In the genomic region with DNA sequence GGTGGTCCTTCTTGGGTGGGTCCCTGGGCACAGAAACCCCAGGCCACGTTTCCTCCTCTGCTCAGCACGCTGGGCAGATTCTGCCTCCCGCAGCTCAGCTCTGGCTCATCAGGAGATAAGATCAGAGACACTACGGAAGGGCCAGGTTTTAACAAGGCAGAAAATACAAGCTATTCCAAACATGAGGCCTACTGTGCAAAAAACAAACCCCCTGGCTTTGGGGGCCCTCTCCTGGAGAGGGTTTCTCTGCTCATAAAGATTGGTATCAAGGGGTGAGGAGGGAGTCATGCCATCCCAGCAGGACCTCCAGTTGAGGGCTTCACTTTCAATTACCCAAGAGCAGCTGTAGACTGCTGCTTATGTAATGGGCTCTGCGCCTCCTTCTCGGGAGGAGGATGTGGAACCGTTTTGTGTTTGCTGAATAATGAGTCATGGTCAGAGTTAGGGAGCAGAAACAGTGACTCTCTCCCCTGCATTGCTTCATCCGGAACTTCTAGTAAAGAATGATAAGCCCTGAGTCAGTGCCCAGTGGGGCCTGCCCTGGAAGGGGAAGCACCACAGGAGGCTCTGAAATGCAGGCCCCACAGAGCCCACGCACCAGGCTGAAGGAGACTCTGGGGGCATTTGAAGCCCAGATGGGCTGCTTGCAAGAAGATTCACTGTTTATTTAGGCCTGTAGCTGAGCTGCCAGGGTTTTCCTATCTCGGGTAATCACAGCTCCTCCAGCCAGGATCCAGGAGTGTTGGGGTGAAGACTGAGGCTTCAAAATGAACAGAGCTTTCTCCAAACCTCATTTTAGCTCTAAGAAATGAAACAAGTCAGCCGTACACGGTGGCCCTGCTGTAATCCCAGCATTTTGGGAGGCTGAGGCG, we compare ENCODE assay signal across 1 cellular context.
TF ChIP-seq lines count a peak whose summit lies in the region.

No MANE protein-coding gene starts in this region.

TF ChIP-seq in GM12878, 131 proteins besides CTCF, POLR2A, EP300 and RAD21 (continued from another document and continues in another):
- TF ChIP-seq RELB (IDR thresholded peaks at IDR 0.05; ENCODE audit: low read depth) (peak; percentile 86), WRNIP1 (IDR thresholded peaks at IDR 0.05; ENCODE audit: borderline replicate concordance, low read depth, low read length) (no peak), IRF5 (IDR thresholded peaks at IDR 0.05; ENCODE audit: borderline replicate concordance) (no peak), CEBPB (IDR thresholded peaks at IDR 0.05; ENCODE audit: borderline replicate concordance in 1 of 2, low read depth in 2 of 2, low read length in 2 of 2) (peak; percentile 73 to 80; a peak in 2 of 4 replicates), RCOR1 (conservative IDR thresholded peaks at IDR 0.05; ENCODE audit: low read depth, low read length) (peak; percentile 58), ESRRA (IDR thresholded peaks at IDR 0.05; ENCODE audit: low read length) (no peak), CBFB (IDR thresholded peaks at IDR 0.05; ENCODE audit: low read depth) (no peak), BRCA1 (IDR thresholded peaks at IDR 0.05; ENCODE audit: low read depth, low read length) (no peak), RFX5 (IDR thresholded peaks at IDR 0.05; ENCODE audit: low read depth, low read length) (no peak), CEBPZ (IDR thresholded peaks at IDR 0.05; ENCODE audit: low read depth, low read length) (no peak), POLR2AphosphoS5 (IDR thresholded peaks at IDR 0.05; ENCODE audit: low read length) (peak; percentile 56), MTA3 (IDR thresholded peaks at IDR 0.05; ENCODE audit: borderline replicate concordance, low read length) (0 out of 2 replicates have a peak, but pooled peaks have one; percentile 65), ZBED1 (IDR thresholded peaks at IDR 0.05; ENCODE audit: borderline replicate concordance) (peak; percentile 78; the same call in 1 of the 2 replicates), SPI1 (IDR thresholded peaks at IDR 0.05; ENCODE audit: borderline replicate concordance, insufficient read depth, low read depth, low read length) (peak; percentile 77), KDM1A (IDR thresholded peaks at IDR 0.05; ENCODE audit: borderline replicate concordance) (no peak), JUNB (IDR thresholded peaks at IDR 0.05) (peak; percentile 95), ZNF274 (IDR thresholded peaks at IDR 0.05; ENCODE audit: insufficient read depth, insufficient read length) (no peak), HDAC6 (IDR thresholded peaks at IDR 0.05; ENCODE audit: unreplicated experiment) (no peak), ZNF622 (IDR thresholded peaks at IDR 0.05) (no peak), BACH1 (IDR thresholded peaks at IDR 0.05; ENCODE audit: borderline replicate concordance) (peak; percentile 98; the same call in 1 of the 2 replicates), MEF2A (IDR thresholded peaks at IDR 0.05; ENCODE audit: insufficient read depth, low read depth, low read length) (peak; percentile 51; the same call in 1 of the 2 replicates), KLF5 (IDR thresholded peaks at IDR 0.05; ENCODE audit: partially characterized antibody) (no peak), NR2C2 (IDR thresholded peaks at IDR 0.05; ENCODE audit: borderline replicate concordance, control insufficient read depth, insufficient read length, low read depth) (no peak), IKZF2 (IDR thresholded peaks at IDR 0.05) (peak; percentile 94 to 95), RBBP5 (conservative IDR thresholded peaks at IDR 0.05) (no peak), CHD4 (IDR thresholded peaks at IDR 0.05) (no peak), JUND (IDR thresholded peaks at IDR 0.05; ENCODE audit: low read depth, low read length) (peak; percentile 67), ETV6 (conservative IDR thresholded peaks at IDR 0.05 in 1 of 2, IDR thresholded peaks at IDR 0.05 in 1 of 2; ENCODE audit: borderline replicate concordance in 1 of 2, low read depth in 1 of 2) (peak in 1 of 2 experiments; percentile 81; a peak in 2 of 4 replicates)
- TF ChIP-seq, protein P1, sequence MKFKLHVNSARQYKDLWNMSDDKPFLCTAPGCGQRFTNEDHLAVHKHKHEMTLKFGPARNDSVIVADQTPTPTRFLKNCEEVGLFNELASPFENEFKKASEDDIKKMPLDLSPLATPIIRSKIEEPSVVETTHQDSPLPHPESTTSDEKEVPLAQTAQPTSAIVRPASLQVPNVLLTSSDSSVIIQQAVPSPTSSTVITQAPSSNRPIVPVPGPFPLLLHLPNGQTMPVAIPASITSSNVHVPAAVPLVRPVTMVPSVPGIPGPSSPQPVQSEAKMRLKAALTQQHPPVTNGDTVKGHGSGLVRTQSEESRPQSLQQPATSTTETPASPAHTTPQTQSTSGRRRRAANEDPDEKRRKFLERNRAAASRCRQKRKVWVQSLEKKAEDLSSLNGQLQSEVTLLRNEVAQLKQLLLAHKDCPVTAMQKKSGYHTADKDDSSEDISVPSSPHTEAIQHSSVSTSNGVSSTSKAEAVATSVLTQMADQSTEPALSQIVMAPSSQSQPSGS (IDR thresholded peaks at IDR 0.05; ENCODE audit: low read length), result peak; percentile 83
- TF ChIP-seq, protein P2, sequence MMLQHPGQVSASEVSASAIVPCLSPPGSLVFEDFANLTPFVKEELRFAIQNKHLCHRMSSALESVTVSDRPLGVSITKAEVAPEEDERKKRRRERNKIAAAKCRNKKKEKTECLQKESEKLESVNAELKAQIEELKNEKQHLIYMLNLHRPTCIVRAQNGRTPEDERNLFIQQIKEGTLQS (IDR thresholded peaks at IDR 0.05; ENCODE audit: borderline replicate concordance, extremely low read depth, low read depth, low read length), result no peak
- TF ChIP-seq, protein P3, sequence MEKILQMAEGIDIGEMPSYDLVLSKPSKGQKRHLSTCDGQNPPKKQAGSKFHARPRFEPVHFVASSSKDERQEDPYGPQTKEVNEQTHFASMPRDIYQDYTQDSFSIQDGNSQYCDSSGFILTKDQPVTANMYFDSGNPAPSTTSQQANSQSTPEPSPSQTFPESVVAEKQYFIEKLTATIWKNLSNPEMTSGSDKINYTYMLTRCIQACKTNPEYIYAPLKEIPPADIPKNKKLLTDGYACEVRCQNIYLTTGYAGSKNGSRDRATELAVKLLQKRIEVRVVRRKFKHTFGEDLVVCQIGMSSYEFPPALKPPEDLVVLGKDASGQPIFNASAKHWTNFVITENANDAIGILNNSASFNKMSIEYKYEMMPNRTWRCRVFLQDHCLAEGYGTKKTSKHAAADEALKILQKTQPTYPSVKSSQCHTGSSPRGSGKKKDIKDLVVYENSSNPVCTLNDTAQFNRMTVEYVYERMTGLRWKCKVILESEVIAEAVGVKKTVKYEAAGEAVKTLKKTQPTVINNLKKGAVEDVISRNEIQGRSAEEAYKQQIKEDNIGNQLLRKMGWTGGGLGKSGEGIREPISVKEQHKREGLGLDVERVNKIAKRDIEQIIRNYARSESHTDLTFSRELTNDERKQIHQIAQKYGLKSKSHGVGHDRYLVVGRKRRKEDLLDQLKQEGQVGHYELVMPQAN (conservative IDR thresholded peaks at IDR 0.05), result no peak
- TF ChIP-seq, protein P4, sequence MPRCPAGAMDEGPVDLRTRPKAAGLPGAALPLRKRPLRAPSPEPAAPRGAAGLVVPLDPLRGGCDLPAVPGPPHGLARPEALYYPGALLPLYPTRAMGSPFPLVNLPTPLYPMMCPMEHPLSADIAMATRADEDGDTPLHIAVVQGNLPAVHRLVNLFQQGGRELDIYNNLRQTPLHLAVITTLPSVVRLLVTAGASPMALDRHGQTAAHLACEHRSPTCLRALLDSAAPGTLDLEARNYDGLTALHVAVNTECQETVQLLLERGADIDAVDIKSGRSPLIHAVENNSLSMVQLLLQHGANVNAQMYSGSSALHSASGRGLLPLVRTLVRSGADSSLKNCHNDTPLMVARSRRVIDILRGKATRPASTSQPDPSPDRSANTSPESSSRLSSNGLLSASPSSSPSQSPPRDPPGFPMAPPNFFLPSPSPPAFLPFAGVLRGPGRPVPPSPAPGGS (IDR thresholded peaks at IDR 0.05; ENCODE audit: borderline replicate concordance, insufficient read depth, low read depth, low read length, poor library complexity, severe bottlenecking), result peak; percentile 80
- TF ChIP-seq, protein P5, sequence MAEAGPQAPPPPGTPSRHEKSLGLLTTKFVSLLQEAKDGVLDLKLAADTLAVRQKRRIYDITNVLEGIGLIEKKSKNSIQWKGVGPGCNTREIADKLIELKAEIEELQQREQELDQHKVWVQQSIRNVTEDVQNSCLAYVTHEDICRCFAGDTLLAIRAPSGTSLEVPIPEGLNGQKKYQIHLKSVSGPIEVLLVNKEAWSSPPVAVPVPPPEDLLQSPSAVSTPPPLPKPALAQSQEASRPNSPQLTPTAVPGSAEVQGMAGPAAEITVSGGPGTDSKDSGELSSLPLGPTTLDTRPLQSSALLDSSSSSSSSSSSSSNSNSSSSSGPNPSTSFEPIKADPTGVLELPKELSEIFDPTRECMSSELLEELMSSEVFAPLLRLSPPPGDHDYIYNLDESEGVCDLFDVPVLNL (IDR thresholded peaks at IDR 0.05; ENCODE audit: low read depth, low read length), result no peak
- TF ChIP-seq, protein P6, sequence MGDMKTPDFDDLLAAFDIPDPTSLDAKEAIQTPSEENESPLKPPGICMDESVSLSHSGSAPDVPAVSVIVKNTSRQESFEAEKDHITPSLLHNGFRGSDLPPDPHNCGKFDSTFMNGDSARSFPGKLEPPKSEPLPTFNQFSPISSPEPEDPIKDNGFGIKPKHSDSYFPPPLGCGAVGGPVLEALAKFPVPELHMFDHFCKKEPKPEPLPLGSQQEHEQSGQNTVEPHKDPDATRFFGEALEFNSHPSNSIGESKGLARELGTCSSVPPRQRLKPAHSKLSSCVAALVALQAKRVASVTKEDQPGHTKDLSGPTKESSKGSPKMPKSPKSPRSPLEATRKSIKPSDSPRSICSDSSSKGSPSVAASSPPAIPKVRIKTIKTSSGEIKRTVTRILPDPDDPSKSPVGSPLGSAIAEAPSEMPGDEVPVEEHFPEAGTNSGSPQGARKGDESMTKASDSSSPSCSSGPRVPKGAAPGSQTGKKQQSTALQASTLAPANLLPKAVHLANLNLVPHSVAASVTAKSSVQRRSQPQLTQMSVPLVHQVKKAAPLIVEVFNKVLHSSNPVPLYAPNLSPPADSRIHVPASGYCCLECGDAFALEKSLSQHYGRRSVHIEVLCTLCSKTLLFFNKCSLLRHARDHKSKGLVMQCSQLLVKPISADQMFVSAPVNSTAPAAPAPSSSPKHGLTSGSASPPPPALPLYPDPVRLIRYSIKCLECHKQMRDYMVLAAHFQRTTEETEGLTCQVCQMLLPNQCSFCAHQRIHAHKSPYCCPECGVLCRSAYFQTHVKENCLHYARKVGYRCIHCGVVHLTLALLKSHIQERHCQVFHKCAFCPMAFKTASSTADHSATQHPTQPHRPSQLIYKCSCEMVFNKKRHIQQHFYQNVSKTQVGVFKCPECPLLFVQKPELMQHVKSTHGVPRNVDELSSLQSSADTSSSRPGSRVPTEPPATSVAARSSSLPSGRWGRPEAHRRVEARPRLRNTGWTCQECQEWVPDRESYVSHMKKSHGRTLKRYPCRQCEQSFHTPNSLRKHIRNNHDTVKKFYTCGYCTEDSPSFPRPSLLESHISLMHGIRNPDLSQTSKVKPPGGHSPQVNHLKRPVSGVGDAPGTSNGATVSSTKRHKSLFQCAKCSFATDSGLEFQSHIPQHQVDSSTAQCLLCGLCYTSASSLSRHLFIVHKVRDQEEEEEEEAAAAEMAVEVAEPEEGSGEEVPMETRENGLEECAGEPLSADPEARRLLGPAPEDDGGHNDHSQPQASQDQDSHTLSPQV (IDR thresholded peaks at IDR 0.05), result 0 out of 2 replicates have a peak, but pooled peaks have one; percentile 53
